ENCODE assay signal across 13 cellular contexts in the genomic region with DNA sequence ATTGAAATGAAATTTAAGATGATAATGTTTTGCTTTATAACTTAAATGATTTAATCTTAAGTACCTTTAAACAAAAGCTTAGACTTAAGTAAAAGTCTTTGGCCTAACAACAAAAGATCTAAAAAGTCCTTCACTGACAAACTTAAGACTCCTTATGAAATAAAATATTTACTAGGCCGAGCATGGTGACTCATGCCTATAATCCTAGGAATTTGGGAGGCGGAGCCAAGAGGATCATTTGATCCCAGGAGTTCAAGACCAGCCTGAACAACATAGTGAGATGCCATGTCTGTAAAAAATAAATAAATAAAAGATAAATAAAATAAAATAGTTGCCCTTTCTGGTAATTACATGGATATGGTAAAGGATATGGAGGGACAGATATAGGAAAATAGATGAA. TPM values are rescaled to one million over a fixed set of nuclear protein-coding genes. Genes with fewer than 3 reads are reported as not detected.
A peak's percentile ranks its signal among the peaks of the same experiment; 100 is the strongest.
DNase-seq lines count a peak whose midpoint lies in the region; FAIRE-seq lines count a peak whose summit lies in the region.
"Had no signal": no experiment of that assay in that cellular context is flagged by ENCODE, and none has a peak within 500 bp of the region (broad histone marks: within the 10 kb centered on the region; RNA-seq: fewer than 3 reads in every experiment).

No MANE protein-coding gene starts in this region.

- DNase-seq in NCI-H226, result peak; percentile 50
- DNase-seq in dermis blood vessel endothelial cell, result peak; percentile 17
- peak; percentile 45 for DNase-seq in myocyte (ENCODE audit: low read depth)
- no peak for DNase-seq in GM19238 (ENCODE audit: insufficient read length, low spot score)
- DNase-seq in cerebellar nuclear complex (lab: John Stamatoyannopoulos, UW), result no peak
- DNase-seq in NCI-H510A (lab: John Stamatoyannopoulos, UW), result no peak
- DNase-seq in SHP77 treated with DMSO at 0.1 percent for 48 hours (lab: John Stamatoyannopoulos, UW), result no peak
- DNase-seq: activated gamma-delta T cell treated with Interleukin-2 at 50 U/mL for 16 hours; body of pancreas; CD4-positive, alpha-beta memory T cell; heart right ventricle; left colon had no signal

- FAIRE-seq in G401.6 (lab: Jason Lieb, UNC), result peak; percentile 58

RNA-seq across cellular contexts. Expression of a gene that starts 12.4 kb away (rescaled TPM):
- 20.3 and 22.8 TPM in 2 replicates for total RNA-seq in dermis blood vessel endothelial cell
- total RNA-seq in myocyte, result 17.3 and 17.9 TPM in 2 replicates
- polyA plus RNA-seq in myocyte (2012), result 13.1 TPM

Comparison
In these comparisons a context has a peak if more than half of its experiments do, and no peak if none do; other contexts are left out.
1. DNase-seq: peak in NCI-H226 (single experiment), dermis blood vessel endothelial cell (single experiment) and myocyte (single experiment); none in GM19238 (single experiment), cerebellar nuclear complex (0 of 2), NCI-H510A (single experiment) and SHP77 treated with DMSO at 0.1 percent for 48 hours (single experiment).